ENCODE assay signal across 8 cellular contexts in genomic region chr6:7390218-7390878, GRCh38. TPM values are rescaled to one million over a fixed set of nuclear protein-coding genes. Genes with fewer than 3 reads are reported as not detected.
A peak's percentile ranks its signal among the peaks of the same experiment; 100 is the strongest.
DNase-seq lines count a peak whose midpoint lies in the region; ATAC-seq, FAIRE-seq and TF ChIP-seq lines count a peak whose summit lies in the region.

No MANE protein-coding gene starts in this region.

- TF ChIP-seq CTCF in left ventricle myocardium inferior (IDR thresholded peaks at IDR 0.05; ENCODE audit: borderline replicate concordance) = peak; percentile 3

- H3K4me3 ChIP-seq in left ventricle myocardium inferior = peak overlapping the region; percentile 81
- H3K4me3 ChIP-seq in iPS-15b (ENCODE audit: low read depth, low read length) = peak overlapping the region; percentile 68

- no peak for DNase-seq in left ventricle myocardium inferior
- DNase-seq in left cardiac atrium = no peak
- peak; percentile 31 for DNase-seq in activated T-cell treated with anti-CD3 and anti-CD28 coated beads, Interleukin-2, amount 50 U/mL, for 24 hours
- no peak for DNase-seq in GM19239 (ENCODE audit: insufficient read length, low spot score)
- DNase-seq in HPDE6-E6E7 (ENCODE audit: extremely low spot score) = no peak

- H3K9me3 ChIP-seq in left ventricle myocardium inferior (replicated peaks) (no peaks in the 10 kb centered on the region), iPS-15b (ENCODE audit: control insufficient read depth, insufficient read depth, low read length) (no peaks in the 10 kb centered on the region)

- no peaks in the 10 kb centered on the region for H3K27me3 ChIP-seq in left ventricle myocardium inferior (ENCODE audit: low read depth)
- H3K27me3 ChIP-seq in iPS-15b (ENCODE audit: control insufficient read depth, insufficient read depth, low read length) = no peaks in the 10 kb centered on the region

- H3K27ac ChIP-seq in left ventricle myocardium inferior (replicated peaks) = peak overlapping the region; percentile 92

- H3K36me3 Mint-ChIP-seq in activated T-cell treated with anti-CD3 and anti-CD28 coated beads, Interleukin-2, amount 50 U/mL, for 24 hours (ENCODE audit: low read depth) = peaks cover 62% of the 10 kb centered on the region
- H3K36me3 Mint-ChIP-seq in stimulated activated naive CD8-positive, alpha-beta T cell treated with anti-CD3 and anti-CD28 coated beads, Interleukin-15, Interleukin-2, amounts not matched to agents 100 ng/mL and 50 ng/mL, for 24 hours (ENCODE audit: low read depth) = peaks cover 47% of the 10 kb centered on the region

- no peaks in the 10 kb centered on the region for H3K9me3 Mint-ChIP-seq in activated T-cell treated with anti-CD3 and anti-CD28 coated beads, Interleukin-2, amount 50 U/mL, for 24 hours
- H3K9me3 Mint-ChIP-seq in stimulated activated naive CD8-positive, alpha-beta T cell treated with anti-CD3 and anti-CD28 coated beads, Interleukin-15, Interleukin-2, amounts not matched to agents 100 ng/mL and 50 ng/mL, for 24 hours = no peaks in the 10 kb centered on the region

- H3K4me3 Mint-ChIP-seq in activated T-cell treated with anti-CD3 and anti-CD28 coated beads, Interleukin-2, amount 50 U/mL, for 24 hours = peak overlapping the region; percentile 93
- H3K4me3 Mint-ChIP-seq in stimulated activated naive CD8-positive, alpha-beta T cell treated with anti-CD3 and anti-CD28 coated beads, Interleukin-15, Interleukin-2, amounts not matched to agents 100 ng/mL and 50 ng/mL, for 24 hours = peak overlapping the region; percentile 97

- no peak for FAIRE-seq in GM19239 (lab: Jason Lieb, UNC)

- H3K4me1 Mint-ChIP-seq in activated T-cell treated with anti-CD3 and anti-CD28 coated beads, Interleukin-2, amount 50 U/mL, for 24 hours (ENCODE audit: low read depth) = peaks cover 45% of the 10 kb centered on the region
- H3K4me1 Mint-ChIP-seq in stimulated activated naive CD8-positive, alpha-beta T cell treated with anti-CD3 and anti-CD28 coated beads, Interleukin-15, Interleukin-2, amounts not matched to agents 100 ng/mL and 50 ng/mL, for 24 hours (ENCODE audit: low read depth) = peaks cover 48% of the 10 kb centered on the region

- H3K9ac ChIP-seq in iPS-15b (ENCODE audit: low read depth, low read length) = no peak overlapping the region

- peak overlapping the region; percentile 98 for H3K27ac Mint-ChIP-seq in activated T-cell treated with anti-CD3 and anti-CD28 coated beads, Interleukin-2, amount 50 U/mL, for 24 hours
- H3K27ac Mint-ChIP-seq in stimulated activated naive CD8-positive, alpha-beta T cell treated with anti-CD3 and anti-CD28 coated beads, Interleukin-15, Interleukin-2, amounts not matched to agents 100 ng/mL and 50 ng/mL, for 24 hours = peak overlapping the region; percentile 99

- ATAC-seq in left cardiac atrium (no peak), HG03103 (IDR thresholded peaks at IDR 0.05; ENCODE audit: low read depth, unreplicated experiment) (peak; percentile 8)

- H3K36me3 ChIP-seq in left ventricle myocardium inferior (peaks cover 24% of the 10 kb centered on the region), iPS-15b (ENCODE audit: control insufficient read depth, insufficient read depth, low read length) (no peaks in the 10 kb centered on the region)

- intact Hi-C loops in left ventricle myocardium inferior (cut with micrococcal nuclease) (loop anchor here (10.0 kb wide), 1 partner anchor 96 kb away; no protein-coding TSS in a partner anchor), left cardiac atrium (cut with DNase I) (loop anchor here in 1 of 2 donors (10.0 kb wide), 1 partner anchor 86 kb away; no protein-coding TSS in a partner anchor)

- no peaks in the 10 kb centered on the region for H3K27me3 Mint-ChIP-seq in activated T-cell treated with anti-CD3 and anti-CD28 coated beads, Interleukin-2, amount 50 U/mL, for 24 hours
- H3K27me3 Mint-ChIP-seq in stimulated activated naive CD8-positive, alpha-beta T cell treated with anti-CD3 and anti-CD28 coated beads, Interleukin-15, Interleukin-2, amounts not matched to agents 100 ng/mL and 50 ng/mL, for 24 hours = no peaks in the 10 kb centered on the region

- peaks cover 34% of the 10 kb centered on the region for H3K4me1 ChIP-seq in left ventricle myocardium inferior
- peaks cover 7% of the 10 kb centered on the region for H3K4me1 ChIP-seq in iPS-15b (ENCODE audit: control insufficient read depth, insufficient read depth, low read length)

RNA-seq across cellular contexts. Expression of gene RIOK1, which starts 0.7 kb away (rescaled TPM):
- total RNA-seq in left ventricle myocardium inferior (11.5 TPM), left cardiac atrium (10 to 100 TPM in 1 of 2 donors, 1 to 10 TPM in 1; 10.0 to 16.4 TPM)

RNA-seq across cellular contexts. Expression of gene CAGE1, which starts 0.8 kb away (rescaled TPM):
- total RNA-seq in left ventricle myocardium inferior (not detected), left cardiac atrium (under 1 TPM in 1 of 2 donors, not detected in 1; 0.06 TPM)
